In the genomic region with DNA sequence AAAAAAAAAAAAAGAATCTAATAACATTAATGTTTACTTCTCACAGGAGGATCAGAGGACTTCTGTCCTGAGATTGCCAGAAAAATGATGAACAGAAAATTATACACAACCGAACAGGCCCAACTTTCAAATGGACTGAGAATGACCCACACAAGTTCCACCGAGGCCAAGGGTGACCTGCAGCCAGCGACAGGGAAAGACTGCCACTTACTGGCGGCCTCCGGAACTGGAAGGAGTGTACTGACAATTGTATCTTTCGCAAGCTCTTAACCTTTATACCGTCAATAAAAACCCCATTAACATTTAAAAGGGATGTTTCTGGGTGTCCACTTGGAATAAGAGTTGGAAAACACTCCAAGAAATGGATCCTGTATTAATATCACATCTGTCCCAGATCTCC, we compare ENCODE assay signal across 8 cellular contexts.
DNase-seq lines count a peak whose midpoint lies in the region; ATAC-seq, FAIRE-seq and TF ChIP-seq lines count a peak whose summit lies in the region.
"Not testable (repeated sequence)": the region's sequence is repeated elsewhere in the genome, so short reads cannot be mapped to it uniquely, and the experiment has no call there.

No MANE protein-coding gene starts in this region.

- TF ChIP-seq POLR2A in A549 (IDR thresholded peaks at IDR 0.05; ENCODE audit: low read length); right lobe of liver (IDR thresholded peaks at IDR 0.05): not testable (repeated sequence)

- TF ChIP-seq RAD21 in A549 (conservative IDR thresholded peaks at IDR 0.05 in 1 of 2, IDR thresholded peaks at IDR 0.05 in 1 of 2) = not testable (repeated sequence)

- in situ Hi-C loops in Panc1 (cut with HindIII; ENCODE audit: low pct_unique_long_range_greater_than_20kb, low sequenced_read_pairs) = not testable (repeated sequence)

- not testable (repeated sequence) for H3K27ac ChIP-seq in A549; Panc1 (ENCODE audit: low read length); right lobe of liver; pancreas; upper lobe of right lung

- TF ChIP-seq CTCF in A549 (IDR thresholded peaks at IDR 0.05); Panc1 (IDR thresholded peaks at IDR 0.05); right lobe of liver (IDR thresholded peaks at IDR 0.05); pancreas (IDR thresholded peaks at IDR 0.05); upper lobe of right lung (IDR thresholded peaks at IDR 0.05): not testable (repeated sequence)

- H3K4me1 Mint-ChIP-seq in activated CD8-positive, alpha-beta memory T cell treated with anti-CD3 and anti-CD28 coated beads, Interleukin-2, amount 10 ng/mL, durations not matched to agents 7 days and 5 days; effector memory CD8-positive, alpha-beta T cell (ENCODE audit: low read depth in 2 of 2): not testable (repeated sequence)

- not testable (repeated sequence) for H3K36me3 ChIP-seq in Panc1 (ENCODE audit: control insufficient read depth, insufficient read depth, low read length); right lobe of liver; pancreas; upper lobe of right lung

- not testable (repeated sequence) for BruUV-seq in Panc1 (replicated peaks; lab: Mats Ljungman, UMichigan)

- not testable (repeated sequence) for FAIRE-seq in A549 (lab: Jason Lieb, UNC); pancreas (lab: Jason Lieb, UNC)

- H3K4me3 ChIP-seq in A549; Panc1 (ENCODE audit: low read depth in 2 of 2, low read length in 2 of 2); right lobe of liver; pancreas; upper lobe of right lung: not testable (repeated sequence)

- H3K4me3 Mint-ChIP-seq in activated CD8-positive, alpha-beta memory T cell treated with anti-CD3 and anti-CD28 coated beads, Interleukin-2, amount 10 ng/mL, durations not matched to agents 7 days and 5 days; effector memory CD8-positive, alpha-beta T cell: not testable (repeated sequence)

- H3K4me1 ChIP-seq in A549; Panc1 (ENCODE audit: control insufficient read depth, insufficient read depth, low read length); right lobe of liver; pancreas; upper lobe of right lung: not testable (repeated sequence)

- H3K27me3 Mint-ChIP-seq in activated CD8-positive, alpha-beta memory T cell treated with anti-CD3 and anti-CD28 coated beads, Interleukin-2, amount 10 ng/mL, durations not matched to agents 7 days and 5 days; effector memory CD8-positive, alpha-beta T cell: not testable (repeated sequence)

- H3K4me2 ChIP-seq in A549 = not testable (repeated sequence)

- H3K27me3 ChIP-seq in Panc1 (ENCODE audit: control insufficient read depth, insufficient read depth, low read length); right lobe of liver; pancreas; upper lobe of right lung: not testable (repeated sequence)

- CTCF ChIA-PET in A549 (lab: Yijun Ruan, JAX); Panc1 (lab: Charles Lee); activated CD8-positive, alpha-beta memory T cell treated with anti-CD3 and anti-CD28 coated beads, Interleukin-2, amount 10 ng/mL, durations not matched to agents 7 days and 5 days (lab: Charles Lee): not testable (repeated sequence)

- not testable (repeated sequence) for DNase-seq in A549 (ENCODE audit: low read depth in 1 of 2, low spot score in 1 of 2); Panc1 (ENCODE audit: low read depth, low spot score); activated CD8-positive, alpha-beta memory T cell treated with anti-CD3 and anti-CD28 coated beads, Interleukin-2, amount 10 ng/mL, durations not matched to agents 7 days and 5 days; effector memory CD8-positive, alpha-beta T cell; left cardiac atrium; right lobe of liver; pancreas; upper lobe of right lung

- H3K9me3 Mint-ChIP-seq in activated CD8-positive, alpha-beta memory T cell treated with anti-CD3 and anti-CD28 coated beads, Interleukin-2, amount 10 ng/mL, durations not matched to agents 7 days and 5 days (ENCODE audit: low read depth); effector memory CD8-positive, alpha-beta T cell: not testable (repeated sequence)

- no CpG with 5 or more reads among the region's 7 CpGs for WGBS in A549 (ENCODE audit: missing lambda C conversion rate)
- WGBS in right lobe of liver (ENCODE audit: insufficient coverage, low coverage, low lambda C conversion rate, missing lambda C conversion rate) = no CpG with 5 or more reads among the region's 7 CpGs
- no CpG with 5 or more reads among the region's 7 CpGs for WGBS in pancreas, 2 donors

- not testable (repeated sequence) for H3K36me3 Mint-ChIP-seq in activated CD8-positive, alpha-beta memory T cell treated with anti-CD3 and anti-CD28 coated beads, Interleukin-2, amount 10 ng/mL, durations not matched to agents 7 days and 5 days; effector memory CD8-positive, alpha-beta T cell (ENCODE audit: insufficient read depth)

- POLR2A ChIA-PET in A549 (lab: Yijun Ruan, JAX); Panc1 (lab: Charles Lee): not testable (repeated sequence)

- not testable (repeated sequence) for TF ChIP-seq EP300 in A549 (IDR thresholded peaks at IDR 0.05)

- H3K9me3 ChIP-seq in A549; Panc1 (ENCODE audit: control insufficient read depth, insufficient read depth, low read depth, low read length); right lobe of liver; pancreas; upper lobe of right lung: not testable (repeated sequence)

- H3K27ac Mint-ChIP-seq in activated CD8-positive, alpha-beta memory T cell treated with anti-CD3 and anti-CD28 coated beads, Interleukin-2, amount 10 ng/mL, durations not matched to agents 7 days and 5 days; effector memory CD8-positive, alpha-beta T cell: not testable (repeated sequence)

- ATAC-seq in A549 = peak; percentile 80 to 82
- peak; percentile 84 for ATAC-seq in Panc1
- peak; percentile 53 for ATAC-seq in activated CD8-positive, alpha-beta memory T cell treated with anti-CD3 and anti-CD28 coated beads, Interleukin-2, amount 10 ng/mL, durations not matched to agents 7 days and 5 days
- peak; percentile 54 for ATAC-seq in effector memory CD8-positive, alpha-beta T cell (replicated peaks)
- ATAC-seq in left cardiac atrium = peak; percentile 49 to 68
- ATAC-seq in right lobe of liver = peak; percentile 95 to 99 (median 97)
- peak in 3 of 4 donors; percentile 79 to 91 (median 82) for ATAC-seq in pancreas
- peak; percentile 86 for ATAC-seq in upper lobe of right lung

- intact Hi-C loops in Panc1 (cut with micrococcal nuclease; ENCODE audit: unreplicated experiment); left cardiac atrium (cut with DNase I); right lobe of liver (cut with DNase I); pancreas (cut with DNase I); upper lobe of right lung (cut with DNase I): not testable (repeated sequence)
